Comparison of ENCODE assay signal across 17 cellular contexts in the genomic region with DNA sequence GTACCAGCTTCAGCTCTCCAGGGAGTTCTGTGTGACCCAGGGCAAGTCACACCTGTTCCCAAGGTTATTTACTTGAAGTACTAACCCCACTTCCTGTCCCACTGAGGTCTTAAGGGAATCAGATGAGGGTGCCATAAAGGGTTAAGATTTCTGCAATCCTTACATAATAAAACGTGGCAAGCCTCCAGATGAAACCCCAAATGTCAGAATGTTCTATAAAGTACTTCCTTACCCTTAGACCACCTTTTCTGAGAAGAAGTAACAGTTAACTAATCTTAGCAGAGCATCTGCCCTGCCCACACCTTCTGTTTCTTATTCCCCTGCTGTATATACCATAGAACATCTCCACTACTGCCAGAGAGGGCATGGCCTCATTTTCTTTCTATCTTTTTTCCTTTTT. TPM values are rescaled to one million over a fixed set of nuclear protein-coding genes. Genes with fewer than 3 reads are reported as not detected.
DNase-seq lines count a peak whose midpoint lies in the region; ATAC-seq, FAIRE-seq and TF ChIP-seq lines count a peak whose summit lies in the region.
"Had no signal": no experiment of that assay in that cellular context is flagged by ENCODE, and none has a peak within 500 bp of the region (broad histone marks: within the 10 kb centered on the region; RNA-seq: fewer than 3 reads in every experiment).

No MANE protein-coding gene starts in this region.

- peaks cover 0 to 2% (median 0%) of the 10 kb centered on the region in 7 donors for H3K9me3 Mint-ChIP-seq in CD4-positive, CD25-positive, alpha-beta regulatory T cell
- H3K9me3 Mint-ChIP-seq in T-helper 2 cell treated with Interferon-gamma antibody and Interleukin-4, amounts not matched to agents 5 μg/mL and 100 μg/mL, for 36 hours: no peaks in the 10 kb centered on the region

- H3F3A ChIP-seq in PC-9 (ENCODE audit: insufficient read depth, low read depth): no peaks in the 10 kb centered on the region

- no peak for TF ChIP-seq POLR2A in K562 (conservative IDR thresholded peaks at IDR 0.05)

- intact Hi-C loops in K562 (cut with micrococcal nuclease): no loop called here
- intact Hi-C loops in PC-9 (cut with micrococcal nuclease; ENCODE audit: unreplicated experiment): no loop called here

- FAIRE-seq in K562 (lab: Jason Lieb, UNC): no peak
- FAIRE-seq: H1 had no signal

- BruUV-seq in K562 (replicated peaks; lab: Mats Ljungman, UMichigan): no TSS peak
- BruUV-seq in PC-9 (replicated peaks; lab: Mats Ljungman, UMichigan): no TSS peak

- ATAC-seq in CD4-positive, CD25-positive, alpha-beta regulatory T cell (ENCODE audit: low read depth in 2 of 2): no peak
- no peak for ATAC-seq in K562

- H2AFZ ChIP-seq in K562 (ENCODE audit: low read depth, low read length) (0 out of 2 replicates have a peak overlapping the region, but pooled peaks have one; percentile 9), PC-9 (no peak overlapping the region)

- H3K79me2 ChIP-seq in K562 (ENCODE audit: control insufficient read depth, insufficient read depth, low read length) (no peaks in the 10 kb centered on the region), PC-9 (ENCODE audit: low read depth) (no peaks in the 10 kb centered on the region)

- no peaks in the 10 kb centered on the region for H3K9me2 ChIP-seq in PC-9 (ENCODE audit: insufficient read depth)

- H3K4me2 ChIP-seq in K562 (ENCODE audit: insufficient read depth, low read length): no peak overlapping the region; the same call in 1 of the 2 replicates
- no peak overlapping the region for H3K4me2 ChIP-seq in PC-9

- no peak overlapping the region for H3K9ac ChIP-seq in K562 (ENCODE audit: insufficient read depth in 1 of 2, low read depth in 2 of 2, low read length in 2 of 2)

- H3K27ac ChIP-seq in CD4-positive, CD25-positive, alpha-beta regulatory T cell (ENCODE audit: insufficient read depth, low read length, poor library complexity, severe bottlenecking): no peak overlapping the region
- H3K27ac ChIP-seq in K562 (ENCODE audit: extremely low read depth, low read depth, low read length) (no peak overlapping the region), PC-9 (no peak overlapping the region)

- H3K9me3 ChIP-seq in CD4-positive, CD25-positive, alpha-beta regulatory T cell (ENCODE audit: control insufficient read depth in 2 of 2, low read length in 2 of 2): no peaks in the 10 kb centered on the region
- H3K9me3 ChIP-seq in K562 (replicated peaks; ENCODE audit: control insufficient read depth, insufficient read depth, low read depth, low read length): no peaks in the 10 kb centered on the region
- H3K9me3 ChIP-seq in PC-9 (ENCODE audit: insufficient read depth, low read depth): no peaks in the 10 kb centered on the region

- peaks cover 9 to 40% (median 21%) of the 10 kb centered on the region in 4 donors for H3K4me1 Mint-ChIP-seq in CD4-positive, CD25-positive, alpha-beta regulatory T cell
- H3K4me1 Mint-ChIP-seq in T-helper 2 cell treated with Interferon-gamma antibody and Interleukin-4, amounts not matched to agents 5 μg/mL and 100 μg/mL, for 36 hours (ENCODE audit: low read depth): peaks cover 16% of the 10 kb centered on the region

- no peaks in the 10 kb centered on the region for H3K27me3 ChIP-seq in CD4-positive, CD25-positive, alpha-beta regulatory T cell (ENCODE audit: control insufficient read depth, insufficient read depth, low read length)
- no peaks in the 10 kb centered on the region for H3K27me3 ChIP-seq in K562 (ENCODE audit: control insufficient read depth in 2 of 2, insufficient read depth in 2 of 2, low read length in 2 of 2)
- peaks cover 4% of the 10 kb centered on the region; the same call in 1 of the 2 replicates for H3K27me3 ChIP-seq in PC-9 (ENCODE audit: insufficient read depth, low read depth)

- no peaks in the 10 kb centered on the region for H3K36me3 Mint-ChIP-seq in CD4-positive, CD25-positive, alpha-beta regulatory T cell
- H3K36me3 Mint-ChIP-seq in T-helper 2 cell treated with Interferon-gamma antibody and Interleukin-4, amounts not matched to agents 5 μg/mL and 100 μg/mL, for 36 hours (ENCODE audit: low read depth): peaks cover 2% of the 10 kb centered on the region

- no peak for TF ChIP-seq RAD21 in K562 (CRISPR knock-in tag; conservative IDR thresholded peaks at IDR 0.05 in 1 of 2, IDR thresholded peaks at IDR 0.05 in 1 of 2)

- no peaks in the 10 kb centered on the region for H3K36me3 ChIP-seq in CD4-positive, CD25-positive, alpha-beta regulatory T cell (ENCODE audit: control insufficient read depth, insufficient read depth, low read length)
- H3K36me3 ChIP-seq in K562 (ENCODE audit: control insufficient read depth, insufficient read depth, low read length) (no peaks in the 10 kb centered on the region), PC-9 (ENCODE audit: low read depth) (no peaks in the 10 kb centered on the region)

- TF ChIP-seq CTCF in K562 (IDR thresholded peaks at IDR 0.05 in 2 of 3, conservative IDR thresholded peaks at IDR 0.05 in 1 of 3; ENCODE audit: insufficient read depth in 2 of 3, low read depth in 1 of 3, low read length in 3 of 3): no peak
- TF ChIP-seq CTCF in PC-9 (conservative IDR thresholded peaks at IDR 0.05): no peak

- H4K20me1 ChIP-seq in K562 (replicated peaks; ENCODE audit: control insufficient read depth, insufficient read depth, low read length): no peaks in the 10 kb centered on the region
- H4K20me1 ChIP-seq in PC-9 (ENCODE audit: insufficient read depth): no peaks in the 10 kb centered on the region

- H3K4me3 ChIP-seq in CD4-positive, CD25-positive, alpha-beta regulatory T cell (ENCODE audit: low read depth, low read length): no peak overlapping the region
- no peak overlapping the region for H3K4me3 ChIP-seq in Jurkat, Clone E6-1 (ENCODE audit: low read length)
- H3K4me3 ChIP-seq in K562 (no peak overlapping the region), PC-9 (no peak overlapping the region)

- H3K27ac Mint-ChIP-seq in CD4-positive, CD25-positive, alpha-beta regulatory T cell: peak overlapping the region in 2 of 3 donors; percentile 46 to 63
- no peak overlapping the region for H3K27ac Mint-ChIP-seq in T-helper 2 cell treated with Interferon-gamma antibody and Interleukin-4, amounts not matched to agents 5 μg/mL and 100 μg/mL, for 36 hours

- peaks cover 57% of the 10 kb centered on the region for H3K27me3 Mint-ChIP-seq in CD4-positive, CD25-positive, alpha-beta regulatory T cell
- peaks cover 25% of the 10 kb centered on the region for H3K27me3 Mint-ChIP-seq in T-helper 2 cell treated with Interferon-gamma antibody and Interleukin-4, amounts not matched to agents 5 μg/mL and 100 μg/mL, for 36 hours (ENCODE audit: low read depth)

- in situ Hi-C loops in K562 (cut with MboI): no loop called here

- CTCF ChIA-PET in K562 (lab: Yijun Ruan, JAX; ENCODE audit: low intra/inter-chr PET ratio) (no interaction called here), PC-9 (lab: Charles Lee) (no interaction called here)

- no peaks in the 10 kb centered on the region for H3K9me1 ChIP-seq in K562 (ENCODE audit: control insufficient read depth, insufficient read depth, low read length)

- 0% methylated on average over 1 of the region's 1 CpG for WGBS in K562 (ENCODE audit: insufficient coverage, low coverage, missing lambda C conversion rate)

- no peak for TF ChIP-seq EP300 in K562 (IDR thresholded peaks at IDR 0.05; ENCODE audit: low read length)

- peak overlapping the region in 3 of 4 donors; percentile 27 to 85 (median 77) for H3K4me3 Mint-ChIP-seq in CD4-positive, CD25-positive, alpha-beta regulatory T cell
- H3K4me3 Mint-ChIP-seq in T-helper 2 cell treated with Interferon-gamma antibody and Interleukin-4, amounts not matched to agents 5 μg/mL and 100 μg/mL, for 36 hours: no peak overlapping the region

- peak in 1 of 3 donors; percentile 61 for DNase-seq in CD4-positive, CD25-positive, alpha-beta regulatory T cell
- DNase-seq in Jurkat, Clone E6-1 (ENCODE audit: low read depth, low spot score): peak; percentile 91
- DNase-seq in OCI-M1 (lab: John Stamatoyannopoulos, UW) (peak; percentile 83), K562 (ENCODE audit: extremely low read depth in 1 of 4, low spot score in 3 of 4) (no peak), NOMO-1 treated with DMSO at 0.1 percent for 48 hours (lab: John Stamatoyannopoulos, UW; ENCODE audit: unreplicated experiment) (no peak), PC-9 (no peak)
- no peak for DNase-seq in T-helper 2 cell treated with Interferon-gamma antibody and Interleukin-4, amounts not matched to agents 5 μg/mL and 100 μg/mL, for 36 hours (ENCODE audit: low spot score)
- DNase-seq: ACHN, NCI-H1048, NCI-H1436 treated with DMSO at 0.1 percent for 48 hours, NCI-H2081, NCI-H510A, SIG-M5, T-helper 2 cell had no signal

- POLR2A ChIA-PET in K562 (lab: Yijun Ruan, JAX): no interaction called here
- POLR2A ChIA-PET in PC-9 (lab: Charles Lee; ENCODE audit: unreplicated experiment): no interaction called here

- peaks cover 33% of the 10 kb centered on the region for H3K4me1 ChIP-seq in CD4-positive, CD25-positive, alpha-beta regulatory T cell (ENCODE audit: control insufficient read depth, insufficient read depth, low read length, poor library complexity, severe bottlenecking)
- H3K4me1 ChIP-seq in K562 (replicated peaks in 1 of 2; ENCODE audit: control insufficient read depth in 2 of 2, insufficient read depth in 2 of 2, low read length in 2 of 2) (peaks cover 10 to 26% of the 10 kb centered on the region in 2 experiments; a peak in 4 of 5 replicates), PC-9 (replicated peaks; ENCODE audit: insufficient read depth) (no peaks in the 10 kb centered on the region)

RNA-seq across cellular contexts. Expression of gene AVP, which starts 6.0 kb away (rescaled TPM):
- 1.4 TPM for total RNA-seq in CD4-positive, CD25-positive, alpha-beta regulatory T cell
- not detected for polyA plus RNA-seq in CD4-positive, CD25-positive, alpha-beta regulatory T cell
- not detected for polyA plus RNA-seq in Jurkat, Clone E6-1 (2012; ENCODE audit: insufficient read depth, insufficient read length)
- not detected in 2 replicates for total RNA-seq in K562 (2011; cell fraction: chromatin; rRNA removed; ENCODE audit: low replicate concordance)
- total RNA-seq in K562 (2011; cell fraction: nucleolus; rRNA removed): not detected in 2 replicates
- not detected in 2 replicates for total RNA-seq in K562 (2011; cell fraction: nucleoplasm; rRNA removed)
- total RNA-seq in K562 (2014; rRNA removed) (not detected in 2 replicates), K562 (2014; rRNA removed; fragmentation: Illumina TruSeq; extraction: Trizol) (not detected in 2 replicates), K562 (2015; rRNA removed; fragmentation: Illumina TruSeq; extraction: Trizol) (not detected in 2 replicates), K562 (2021) (not detected in 2 replicates), PC-9 (2021) (not detected in 2 replicates)
- polyA plus RNA-seq in K562 (2011; rRNA removed) (not detected in 2 replicates), K562 (2014; fragmentation: Illumina TruSeq; extraction: Trizol) (not detected in 2 replicates), K562 (2014; fragmentation: Nextera tagmentation; extraction: Ambion mirVana) (not detected), K562 (2014; rRNA removed) (not detected in 2 replicates)
- polyA plus RNA-seq in K562 (2011; cell fraction: cytosol; rRNA removed): 0.49 TPM in 1 of 2 replicates, not detected in the other
- 0.22 TPM in 1 of 2 replicates, not detected in the other for polyA plus RNA-seq in K562 (2011; cell fraction: nucleus; rRNA removed)
- not detected in 2 replicates for polyA plus RNA-seq in K562 (2012)
- not detected in 2 replicates for polyA minus RNA-seq in K562 (2011; rRNA and poly(A)+ RNA removed)
- not detected in 2 replicates for polyA minus RNA-seq in K562 (2011; cell fraction: cytosol; rRNA and poly(A)+ RNA removed)
- polyA minus RNA-seq in K562 (2011; cell fraction: nucleus; rRNA and poly(A)+ RNA removed): not detected in 2 replicates
- total RNA-seq: Daoy, H1, RPMI7951 had no signal

RNA-seq across cellular contexts. Expression of gene OXT, which starts 19.1 kb away (rescaled TPM):
- total RNA-seq in CD4-positive, CD25-positive, alpha-beta regulatory T cell: not detected
- polyA plus RNA-seq in CD4-positive, CD25-positive, alpha-beta regulatory T cell: under 1 TPM in 3 of 4 donors, not detected in 1; 0.50 to 0.83 (median 0.61) TPM
- polyA plus RNA-seq in Jurkat, Clone E6-1 (2012; ENCODE audit: insufficient read depth, insufficient read length): not detected
- not detected in 2 replicates for total RNA-seq in K562 (2011; cell fraction: chromatin; rRNA removed; ENCODE audit: low replicate concordance)
- not detected in 2 replicates for total RNA-seq in K562 (2011; cell fraction: nucleolus; rRNA removed)
- not detected in 2 replicates for total RNA-seq in K562 (2011; cell fraction: nucleoplasm; rRNA removed)
- not detected in 2 replicates for total RNA-seq in K562 (2014; rRNA removed)
- not detected in 2 replicates for total RNA-seq in K562 (2014; rRNA removed; fragmentation: Illumina TruSeq; extraction: Trizol)
- not detected in 2 replicates for total RNA-seq in K562 (2015; rRNA removed; fragmentation: Illumina TruSeq; extraction: Trizol)
- total RNA-seq in K562 (2021): not detected in 2 replicates
- not detected in 2 replicates for polyA plus RNA-seq in K562 (2011; rRNA removed)
- not detected in 2 replicates for polyA plus RNA-seq in K562 (2011; cell fraction: cytosol; rRNA removed)
- polyA plus RNA-seq in K562 (2011; cell fraction: nucleus; rRNA removed): not detected in 2 replicates
- polyA plus RNA-seq in K562 (2012): not detected in 2 replicates
- polyA plus RNA-seq in K562 (2014; fragmentation: Illumina TruSeq; extraction: Trizol): not detected in 2 replicates
- not detected for polyA plus RNA-seq in K562 (2014; fragmentation: Nextera tagmentation; extraction: Ambion mirVana)
- polyA plus RNA-seq in K562 (2014; rRNA removed): not detected in 2 replicates
- not detected in 2 replicates for polyA minus RNA-seq in K562 (2011; rRNA and poly(A)+ RNA removed)
- polyA minus RNA-seq in K562 (2011; cell fraction: cytosol; rRNA and poly(A)+ RNA removed): not detected in 2 replicates
- not detected in 2 replicates for polyA minus RNA-seq in K562 (2011; cell fraction: nucleus; rRNA and poly(A)+ RNA removed)
- not detected in 2 replicates for total RNA-seq in PC-9 (2021)
- total RNA-seq: Daoy, H1, RPMI7951 had no signal
- polyA plus RNA-seq: H1 had no signal

RNA-seq across cellular contexts. Expression of gene MRPS26, which starts 44.7 kb away (rescaled TPM):
- 17.6 TPM for total RNA-seq in CD4-positive, CD25-positive, alpha-beta regulatory T cell
- 10 to 100 TPM; 69.6 to 78.8 (median 72.7) TPM for polyA plus RNA-seq in CD4-positive, CD25-positive, alpha-beta regulatory T cell
- polyA plus RNA-seq in Jurkat, Clone E6-1 (2012; ENCODE audit: insufficient read depth, insufficient read length): 74.0 TPM
- 3.4 and 9.9 TPM in 2 replicates for total RNA-seq in K562 (2011; cell fraction: chromatin; rRNA removed; ENCODE audit: low replicate concordance)
- 11.7 and 12.8 TPM in 2 replicates for total RNA-seq in K562 (2011; cell fraction: nucleolus; rRNA removed)
- total RNA-seq in K562 (2011; cell fraction: nucleoplasm; rRNA removed): 7.6 and 10.5 TPM in 2 replicates
- total RNA-seq in K562 (2014; rRNA removed) (70.5 and 78.4 TPM in 2 replicates), K562 (2014; rRNA removed; fragmentation: Illumina TruSeq; extraction: Trizol) (19.9 and 24.6 TPM in 2 replicates), K562 (2015; rRNA removed; fragmentation: Illumina TruSeq; extraction: Trizol) (29.3 and 34.9 TPM in 2 replicates), K562 (2021) (48.8 and 49.5 TPM in 2 replicates), PC-9 (2021) (58.3 and 84.9 TPM in 2 replicates)
- polyA plus RNA-seq in K562 (2011; rRNA removed) (28.8 and 48.8 TPM in 2 replicates), K562 (2014; fragmentation: Illumina TruSeq; extraction: Trizol) (16.7 and 23.7 TPM in 2 replicates), K562 (2014; fragmentation: Nextera tagmentation; extraction: Ambion mirVana) (1 to 10 TPM; 2.7 to 3.7 TPM), K562 (2014; rRNA removed) (68.1 and 74.1 TPM in 2 replicates)
- 49.4 and 65.2 TPM in 2 replicates for polyA plus RNA-seq in K562 (2011; cell fraction: cytosol; rRNA removed)
- polyA plus RNA-seq in K562 (2011; cell fraction: nucleus; rRNA removed): 23.8 and 30.7 TPM in 2 replicates
- polyA plus RNA-seq in K562 (2012): 35.2 and 38.8 TPM in 2 replicates
- 8.1 and 11.2 TPM in 2 replicates for polyA minus RNA-seq in K562 (2011; rRNA and poly(A)+ RNA removed)
- polyA minus RNA-seq in K562 (2011; cell fraction: cytosol; rRNA and poly(A)+ RNA removed): 9.4 and 19.7 TPM in 2 replicates
- polyA minus RNA-seq in K562 (2011; cell fraction: nucleus; rRNA and poly(A)+ RNA removed): 7.1 and 9.4 TPM in 2 replicates

RNA-seq across cellular contexts. Expression of gene GNRH2, which starts 47.1 kb away (rescaled TPM):
- total RNA-seq in CD4-positive, CD25-positive, alpha-beta regulatory T cell: 1.9 TPM
- not detected for polyA plus RNA-seq in CD4-positive, CD25-positive, alpha-beta regulatory T cell
- not detected for polyA plus RNA-seq in Jurkat, Clone E6-1 (2012; ENCODE audit: insufficient read depth, insufficient read length)
- 4.5 and 11.4 TPM in 2 replicates for total RNA-seq in K562 (2011; cell fraction: chromatin; rRNA removed; ENCODE audit: low replicate concordance)
- total RNA-seq in K562 (2011; cell fraction: nucleolus; rRNA removed): 4.3 and 7.2 TPM in 2 replicates
- total RNA-seq in K562 (2011; cell fraction: nucleoplasm; rRNA removed): 4.7 and 4.8 TPM in 2 replicates
- total RNA-seq in K562 (2014; rRNA removed) (0.50 TPM in 1 of 2 replicates, not detected in the other), K562 (2014; rRNA removed; fragmentation: Illumina TruSeq; extraction: Trizol) (not detected in 2 replicates), K562 (2015; rRNA removed; fragmentation: Illumina TruSeq; extraction: Trizol) (0.29 TPM in 1 of 2 replicates, not detected in the other), K562 (2021) (not detected in 2 replicates), PC-9 (2021) (0.65 and 1.1 TPM in 2 replicates)
- polyA plus RNA-seq in K562 (2011; rRNA removed) (0.18 TPM in 1 of 2 replicates, not detected in the other), K562 (2014; fragmentation: Illumina TruSeq; extraction: Trizol) (0.19 and 0.25 TPM in 2 replicates), K562 (2014; fragmentation: Nextera tagmentation; extraction: Ambion mirVana) (not detected), K562 (2014; rRNA removed) (0.11 and 0.18 TPM in 2 replicates)
- polyA plus RNA-seq in K562 (2011; cell fraction: cytosol; rRNA removed): 0.97 TPM in 1 of 2 replicates, not detected in the other
- polyA plus RNA-seq in K562 (2011; cell fraction: nucleus; rRNA removed): 0.34 and 2.2 TPM in 2 replicates
- polyA plus RNA-seq in K562 (2012): 0.18 TPM in 2 replicates
- polyA minus RNA-seq in K562 (2011; rRNA and poly(A)+ RNA removed): 0.75 and 0.81 TPM in 2 replicates
- polyA minus RNA-seq in K562 (2011; cell fraction: cytosol; rRNA and poly(A)+ RNA removed): not detected in 2 replicates
- 1.5 and 1.9 TPM in 2 replicates for polyA minus RNA-seq in K562 (2011; cell fraction: nucleus; rRNA and poly(A)+ RNA removed)
- total RNA-seq: Daoy, RPMI7951 had no signal

Comparison
In these comparisons a context has a peak if more than half of its experiments do, and no peak if none do; other contexts are left out.
1. DNase-seq: peak in Jurkat, Clone E6-1 (single experiment) and OCI-M1 (single experiment); none in K562 (0 of 4), NOMO-1 treated with DMSO at 0.1 percent for 48 hours (single experiment), T-helper 2 cell treated with Interferon-gamma antibody and Interleukin-4, amounts not matched to agents 5 μg/mL and 100 μg/mL, for 36 hours (single experiment) and PC-9 (0 of 2).